Comparison of ENCODE assay signal across 1 cellular context in the genomic region with DNA sequence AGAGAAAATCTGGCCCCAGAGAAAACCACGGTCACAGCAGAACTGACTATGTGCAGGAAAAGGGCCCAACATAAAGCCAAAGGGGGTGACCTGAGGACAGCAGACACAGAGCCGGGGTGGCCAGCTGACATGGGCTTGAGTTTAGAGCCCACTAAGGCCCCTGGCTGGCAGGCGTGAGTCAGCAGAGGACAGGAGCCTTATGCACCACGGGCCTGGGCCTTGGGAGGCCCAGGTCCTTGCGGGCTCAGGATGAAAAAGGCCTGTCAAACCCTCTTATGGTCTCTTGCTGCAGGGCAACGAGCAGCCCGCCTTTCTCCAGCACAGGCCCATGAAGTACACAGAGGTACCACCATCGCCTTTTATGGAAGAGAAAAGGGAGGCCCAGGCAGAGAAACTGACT.
TF ChIP-seq lines count a peak whose summit lies in the region.

No MANE protein-coding gene starts in this region.

TF ChIP-seq in GM23338, 12 proteins besides CTCF, POLR2A, EP300 and RAD21:
- TF ChIP-seq JUNB (IDR thresholded peaks at IDR 0.05; ENCODE audit: unreplicated experiment): no peak
- no peak for TF ChIP-seq POLR2AphosphoS5 (IDR thresholded peaks at IDR 0.05; ENCODE audit: low read depth)
- TF ChIP-seq ZNF114 (CRISPR knock-in tag; IDR thresholded peaks at IDR 0.05): no peak
- no peak for TF ChIP-seq ZNF331 (CRISPR knock-in tag; IDR thresholded peaks at IDR 0.05; ENCODE audit: low read depth)
- no peak for TF ChIP-seq EZH2 (IDR thresholded peaks at IDR 0.05; ENCODE audit: low read depth, unreplicated experiment)
- TF ChIP-seq, protein P1, sequence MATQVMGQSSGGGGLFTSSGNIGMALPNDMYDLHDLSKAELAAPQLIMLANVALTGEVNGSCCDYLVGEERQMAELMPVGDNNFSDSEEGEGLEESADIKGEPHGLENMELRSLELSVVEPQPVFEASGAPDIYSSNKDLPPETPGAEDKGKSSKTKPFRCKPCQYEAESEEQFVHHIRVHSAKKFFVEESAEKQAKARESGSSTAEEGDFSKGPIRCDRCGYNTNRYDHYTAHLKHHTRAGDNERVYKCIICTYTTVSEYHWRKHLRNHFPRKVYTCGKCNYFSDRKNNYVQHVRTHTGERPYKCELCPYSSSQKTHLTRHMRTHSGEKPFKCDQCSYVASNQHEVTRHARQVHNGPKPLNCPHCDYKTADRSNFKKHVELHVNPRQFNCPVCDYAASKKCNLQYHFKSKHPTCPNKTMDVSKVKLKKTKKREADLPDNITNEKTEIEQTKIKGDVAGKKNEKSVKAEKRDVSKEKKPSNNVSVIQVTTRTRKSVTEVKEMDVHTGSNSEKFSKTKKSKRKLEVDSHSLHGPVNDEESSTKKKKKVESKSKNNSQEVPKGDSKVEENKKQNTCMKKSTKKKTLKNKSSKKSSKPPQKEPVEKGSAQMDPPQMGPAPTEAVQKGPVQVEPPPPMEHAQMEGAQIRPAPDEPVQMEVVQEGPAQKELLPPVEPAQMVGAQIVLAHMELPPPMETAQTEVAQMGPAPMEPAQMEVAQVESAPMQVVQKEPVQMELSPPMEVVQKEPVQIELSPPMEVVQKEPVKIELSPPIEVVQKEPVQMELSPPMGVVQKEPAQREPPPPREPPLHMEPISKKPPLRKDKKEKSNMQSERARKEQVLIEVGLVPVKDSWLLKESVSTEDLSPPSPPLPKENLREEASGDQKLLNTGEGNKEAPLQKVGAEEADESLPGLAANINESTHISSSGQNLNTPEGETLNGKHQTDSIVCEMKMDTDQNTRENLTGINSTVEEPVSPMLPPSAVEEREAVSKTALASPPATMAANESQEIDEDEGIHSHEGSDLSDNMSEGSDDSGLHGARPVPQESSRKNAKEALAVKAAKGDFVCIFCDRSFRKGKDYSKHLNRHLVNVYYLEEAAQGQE (IDR thresholded peaks at IDR 0.05; ENCODE audit: unreplicated experiment): no peak
- no peak for TF ChIP-seq EZH2phosphoT487 (IDR thresholded peaks at IDR 0.05; ENCODE audit: unreplicated experiment)
- TF ChIP-seq, protein P2, sequence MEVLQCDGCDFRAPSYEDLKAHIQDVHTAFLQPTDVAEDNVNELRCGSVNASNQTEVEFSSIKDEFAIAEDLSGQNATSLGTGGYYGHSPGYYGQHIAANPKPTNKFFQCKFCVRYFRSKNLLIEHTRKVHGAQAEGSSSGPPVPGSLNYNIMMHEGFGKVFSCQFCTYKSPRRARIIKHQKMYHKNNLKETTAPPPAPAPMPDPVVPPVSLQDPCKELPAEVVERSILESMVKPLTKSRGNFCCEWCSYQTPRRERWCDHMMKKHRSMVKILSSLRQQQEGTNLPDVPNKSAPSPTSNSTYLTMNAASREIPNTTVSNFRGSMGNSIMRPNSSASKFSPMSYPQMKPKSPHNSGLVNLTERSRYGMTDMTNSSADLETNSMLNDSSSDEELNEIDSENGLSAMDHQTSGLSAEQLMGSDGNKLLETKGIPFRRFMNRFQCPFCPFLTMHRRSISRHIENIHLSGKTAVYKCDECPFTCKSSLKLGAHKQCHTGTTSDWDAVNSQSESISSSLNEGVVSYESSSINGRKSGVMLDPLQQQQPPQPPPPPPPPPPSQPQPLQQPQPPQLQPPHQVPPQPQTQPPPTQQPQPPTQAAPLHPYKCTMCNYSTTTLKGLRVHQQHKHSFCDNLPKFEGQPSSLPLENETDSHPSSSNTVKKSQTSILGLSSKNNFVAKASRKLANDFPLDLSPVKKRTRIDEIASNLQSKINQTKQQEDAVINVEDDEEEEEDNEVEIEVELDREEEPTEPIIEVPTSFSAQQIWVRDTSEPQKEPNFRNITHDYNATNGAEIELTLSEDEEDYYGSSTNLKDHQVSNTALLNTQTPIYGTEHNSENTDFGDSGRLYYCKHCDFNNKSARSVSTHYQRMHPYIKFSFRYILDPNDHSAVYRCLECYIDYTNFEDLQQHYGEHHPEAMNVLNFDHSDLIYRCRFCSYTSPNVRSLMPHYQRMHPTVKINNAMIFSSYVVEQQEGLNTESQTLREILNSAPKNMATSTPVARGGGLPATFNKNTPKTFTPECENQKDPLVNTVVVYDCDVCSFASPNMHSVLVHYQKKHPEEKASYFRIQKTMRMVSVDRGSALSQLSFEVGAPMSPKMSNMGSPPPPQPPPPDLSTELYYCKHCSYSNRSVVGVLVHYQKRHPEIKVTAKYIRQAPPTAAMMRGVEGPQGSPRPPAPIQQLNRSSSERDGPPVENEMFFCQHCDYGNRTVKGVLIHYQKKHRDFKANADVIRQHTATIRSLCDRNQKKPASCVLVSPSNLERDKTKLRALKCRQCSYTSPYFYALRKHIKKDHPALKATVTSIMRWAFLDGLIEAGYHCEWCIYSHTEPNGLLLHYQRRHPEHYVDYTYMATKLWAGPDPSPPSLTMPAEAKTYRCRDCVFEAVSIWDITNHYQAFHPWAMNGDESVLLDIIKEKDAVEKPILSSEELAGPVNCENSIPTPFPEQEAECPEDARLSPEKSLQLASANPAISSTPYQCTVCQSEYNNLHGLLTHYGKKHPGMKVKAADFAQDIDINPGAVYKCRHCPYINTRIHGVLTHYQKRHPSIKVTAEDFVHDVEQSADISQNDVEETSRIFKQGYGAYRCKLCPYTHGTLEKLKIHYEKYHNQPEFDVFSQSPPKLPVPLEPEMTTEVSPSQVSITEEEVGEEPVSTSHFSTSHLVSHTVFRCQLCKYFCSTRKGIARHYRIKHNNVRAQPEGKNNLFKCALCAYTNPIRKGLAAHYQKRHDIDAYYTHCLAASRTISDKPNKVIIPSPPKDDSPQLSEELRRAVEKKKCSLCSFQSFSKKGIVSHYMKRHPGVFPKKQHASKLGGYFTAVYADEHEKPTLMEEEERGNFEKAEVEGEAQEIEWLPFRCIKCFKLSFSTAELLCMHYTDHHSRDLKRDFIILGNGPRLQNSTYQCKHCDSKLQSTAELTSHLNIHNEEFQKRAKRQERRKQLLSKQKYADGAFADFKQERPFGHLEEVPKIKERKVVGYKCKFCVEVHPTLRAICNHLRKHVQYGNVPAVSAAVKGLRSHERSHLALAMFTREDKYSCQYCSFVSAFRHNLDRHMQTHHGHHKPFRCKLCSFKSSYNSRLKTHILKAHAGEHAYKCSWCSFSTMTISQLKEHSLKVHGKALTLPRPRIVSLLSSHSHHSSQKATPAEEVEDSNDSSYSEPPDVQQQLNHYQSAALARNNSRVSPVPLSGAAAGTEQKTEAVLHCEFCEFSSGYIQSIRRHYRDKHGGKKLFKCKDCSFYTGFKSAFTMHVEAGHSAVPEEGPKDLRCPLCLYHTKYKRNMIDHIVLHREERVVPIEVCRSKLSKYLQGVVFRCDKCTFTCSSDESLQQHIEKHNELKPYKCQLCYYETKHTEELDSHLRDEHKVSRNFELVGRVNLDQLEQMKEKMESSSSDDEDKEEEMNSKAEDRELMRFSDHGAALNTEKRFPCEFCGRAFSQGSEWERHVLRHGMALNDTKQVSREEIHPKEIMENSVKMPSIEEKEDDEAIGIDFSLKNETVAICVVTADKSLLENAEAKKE (CRISPR knock-in tag; IDR thresholded peaks at IDR 0.05): no peak
- TF ChIP-seq, protein P3, sequence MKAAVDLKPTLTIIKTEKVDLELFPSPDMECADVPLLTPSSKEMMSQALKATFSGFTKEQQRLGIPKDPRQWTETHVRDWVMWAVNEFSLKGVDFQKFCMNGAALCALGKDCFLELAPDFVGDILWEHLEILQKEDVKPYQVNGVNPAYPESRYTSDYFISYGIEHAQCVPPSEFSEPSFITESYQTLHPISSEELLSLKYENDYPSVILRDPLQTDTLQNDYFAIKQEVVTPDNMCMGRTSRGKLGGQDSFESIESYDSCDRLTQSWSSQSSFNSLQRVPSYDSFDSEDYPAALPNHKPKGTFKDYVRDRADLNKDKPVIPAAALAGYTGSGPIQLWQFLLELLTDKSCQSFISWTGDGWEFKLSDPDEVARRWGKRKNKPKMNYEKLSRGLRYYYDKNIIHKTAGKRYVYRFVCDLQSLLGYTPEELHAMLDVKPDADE (IDR thresholded peaks at IDR 0.05): no peak
- TF ChIP-seq STAT1 (IDR thresholded peaks at IDR 0.05; ENCODE audit: unreplicated experiment): no peak
- TF ChIP-seq CREB1 (CRISPR knock-in tag; IDR thresholded peaks at IDR 0.05; ENCODE audit: low read depth): no peak
- no peak for TF ChIP-seq NANOG (IDR thresholded peaks at IDR 0.05; ENCODE audit: borderline replicate concordance)
